In genomic region chr6:136763716-136764521, GRCh38 we compare ENCODE assay signal across 11 cellular contexts. TPM values are rescaled to one million over a fixed set of nuclear protein-coding genes. Genes with fewer than 3 reads are reported as not detected.
DNase-seq lines count a peak whose midpoint lies in the region; ATAC-seq and TF ChIP-seq lines count a peak whose summit lies in the region.
"Had no signal": no experiment of that assay in that cellular context is flagged by ENCODE, and none has a peak within 500 bp of the region (broad histone marks: within the 10 kb centered on the region; RNA-seq: fewer than 3 reads in every experiment).

No MANE protein-coding gene starts in this region.

- no peaks in the 10 kb centered on the region for H3K36me3 Mint-ChIP-seq in CD4-positive, alpha-beta T cell (ENCODE audit: low read depth)
- peaks cover 7% of the 10 kb centered on the region for H3K36me3 Mint-ChIP-seq in activated CD4-positive, alpha-beta memory T cell treated with anti-CD3 and anti-CD28 coated beads, Interleukin-2, amount 10 ng/mL, durations not matched to agents 7 days and 5 days (ENCODE audit: low read depth)

- no peaks in the 10 kb centered on the region for H3K9me3 ChIP-seq in CD4-positive, alpha-beta T cell (ENCODE audit: control insufficient read depth, low read length)
- H3K9me3 ChIP-seq: right lobe of liver had no signal

- no peaks in the 10 kb centered on the region for H3K27me3 Mint-ChIP-seq in CD4-positive, alpha-beta T cell
- H3K27me3 Mint-ChIP-seq in activated CD4-positive, alpha-beta memory T cell treated with anti-CD3 and anti-CD28 coated beads, Interleukin-2, amount 10 ng/mL, durations not matched to agents 7 days and 5 days, result no peaks in the 10 kb centered on the region

- H3K27ac Mint-ChIP-seq in CD4-positive, alpha-beta T cell, result peak overlapping the region; percentile 82
- H3K27ac Mint-ChIP-seq in activated CD4-positive, alpha-beta memory T cell treated with anti-CD3 and anti-CD28 coated beads, Interleukin-2, amount 10 ng/mL, durations not matched to agents 7 days and 5 days, result peak overlapping the region; percentile 28

- H3K4me1 Mint-ChIP-seq in CD4-positive, alpha-beta T cell (ENCODE audit: low read depth), result peaks cover 78% of the 10 kb centered on the region
- H3K4me1 Mint-ChIP-seq in activated CD4-positive, alpha-beta memory T cell treated with anti-CD3 and anti-CD28 coated beads, Interleukin-2, amount 10 ng/mL, durations not matched to agents 7 days and 5 days, result peaks cover 72% of the 10 kb centered on the region

- H3K27ac ChIP-seq in CD4-positive, alpha-beta T cell (ENCODE audit: low read depth, low read length), result peak overlapping the region; percentile 61
- H3K27ac ChIP-seq: right lobe of liver had no signal

- no peak for DNase-seq in CD4-positive, alpha-beta T cell
- DNase-seq in activated CD4-positive, alpha-beta memory T cell treated with anti-CD3 and anti-CD28 coated beads, Interleukin-2, amount 10 ng/mL, durations not matched to agents 7 days and 5 days, result no peak
- DNase-seq in MV-4-11 (lab: John Stamatoyannopoulos, UW) (no peak), kidney tubule cell (ENCODE audit: low spot score) (no peak), AML-193 (lab: John Stamatoyannopoulos, UW) (no peak)
- DNase-seq in effector CD8-positive, alpha-beta T cell (lab: John Stamatoyannopoulos, UW), result no peak
- DNase-seq: DND-41, NCI-H510A treated with DMSO at 0.1 percent for 48 hours had no signal

- H3K27me3 ChIP-seq in CD4-positive, alpha-beta T cell (ENCODE audit: control insufficient read depth, insufficient read depth, low read length), result no peaks in the 10 kb centered on the region
- H3K27me3 ChIP-seq: right lobe of liver had no signal

- intact Hi-C loops in CD4-positive, alpha-beta T cell (cut with DNase I, micrococcal nuclease), result loop anchor here in 1 of 2 experiments (2.0 kb wide), 1 partner anchor 17 kb away; no protein-coding TSS in a partner anchor

- peak overlapping the region; percentile 74 for H3K4me3 Mint-ChIP-seq in CD4-positive, alpha-beta T cell
- no peak overlapping the region for H3K4me3 Mint-ChIP-seq in activated CD4-positive, alpha-beta memory T cell treated with anti-CD3 and anti-CD28 coated beads, Interleukin-2, amount 10 ng/mL, durations not matched to agents 7 days and 5 days

- POLR2A ChIA-PET in CD4-positive, alpha-beta T cell (lab: Charles Lee), result interaction anchor here (0.6 to 8.3 kb wide), 9 partner anchors 7 to 474 kb away, joined by 3 to 151 read pairs (median 4); partner anchors contain the start of genes BCLAF1, MAP3K5 and PEX7
- POLR2A ChIA-PET in activated CD4-positive, alpha-beta memory T cell treated with anti-CD3 and anti-CD28 coated beads, Interleukin-2, amount 10 ng/mL, durations not matched to agents 7 days and 5 days (lab: Charles Lee), result interaction anchor here (1.0 to 7.5 kb wide), 7 partner anchors 10 to 116 kb away, joined by 3 to 68 read pairs (median 7); partner anchors contain the start of gene MAP3K5

- TF ChIP-seq CTCF in CD4-positive, alpha-beta T cell (IDR thresholded peaks at IDR 0.05), result no peak

- no peaks in the 10 kb centered on the region for H3K9me3 Mint-ChIP-seq in CD4-positive, alpha-beta T cell
- peaks cover under 1% of the 10 kb centered on the region for H3K9me3 Mint-ChIP-seq in activated CD4-positive, alpha-beta memory T cell treated with anti-CD3 and anti-CD28 coated beads, Interleukin-2, amount 10 ng/mL, durations not matched to agents 7 days and 5 days

- CTCF ChIA-PET in CD4-positive, alpha-beta T cell (lab: Charles Lee), result interaction anchor here (0.6 to 6.8 kb wide), 8 partner anchors 8 to 1619 kb away, joined by 3 to 57 read pairs (median 4); partner anchors contain the start of gene MAP3K5
- CTCF ChIA-PET in activated CD4-positive, alpha-beta memory T cell treated with anti-CD3 and anti-CD28 coated beads, Interleukin-2, amount 10 ng/mL, durations not matched to agents 7 days and 5 days (lab: Charles Lee), result interaction anchor here (0.8 to 3.9 kb wide), 9 partner anchors 9 to 120 kb away, joined by 3 to 37 read pairs (median 6); partner anchors contain the start of gene MAP3K5

- no peak for ATAC-seq in CD4-positive, alpha-beta T cell (ENCODE audit: poor library complexity)
- ATAC-seq in GM18909 (IDR thresholded peaks at IDR 0.05; ENCODE audit: poor library complexity, unreplicated experiment) (peak; percentile 58), HG03025 (IDR thresholded peaks at IDR 0.05; ENCODE audit: low FRiP score, unreplicated experiment) (peak; percentile 29)

RNA-seq across cellular contexts. Expression of gene MAP3K5, which starts 28.4 kb away (rescaled TPM):
- 10 to 100 TPM; 12.9 to 14.1 TPM for total RNA-seq in CD4-positive, alpha-beta T cell
- 10 to 100 TPM; 25.4 to 25.9 TPM for total RNA-seq in activated CD4-positive, alpha-beta memory T cell treated with anti-CD3 and anti-CD28 coated beads, Interleukin-2, amount 10 ng/mL, durations not matched to agents 7 days and 5 days

RNA-seq across cellular contexts. Expression of gene PEX7, which starts 58.5 kb away (rescaled TPM):
- 1 to 10 TPM; 2.0 to 3.4 TPM for total RNA-seq in CD4-positive, alpha-beta T cell
- 1 to 10 TPM; 4.5 to 4.8 TPM for total RNA-seq in activated CD4-positive, alpha-beta memory T cell treated with anti-CD3 and anti-CD28 coated beads, Interleukin-2, amount 10 ng/mL, durations not matched to agents 7 days and 5 days
